Comparison of ENCODE assay signal across 18 cellular contexts in genomic region chr17:69883139-69883538, GRCh38.
"Had no signal": no experiment of that assay in that cellular context is flagged by ENCODE, and none has a peak within 500 bp of the region (broad histone marks: within the 10 kb centered on the region; RNA-seq: fewer than 3 reads in every experiment).

No MANE protein-coding gene starts in this region.

- H3K9ac ChIP-seq: SK-N-SH had no signal

- H3K4me2 ChIP-seq: SK-N-SH had no signal

- H3K27ac ChIP-seq: HL-60, RWPE1 had no signal

- H3K9me3 ChIP-seq: SK-N-SH had no signal

- ATAC-seq: Panc1 had no signal

- DNase-seq: KBM-7, NCI-H1092, NCI-H1105 treated with DMSO at 0.1 percent for 48 hours, NCI-H1417 treated with DMSO at 0.1 percent for 48 hours, NCI-H146, NCI-H1694 treated with DMSO at 0.1 percent for 48 hours, NCI-H1930, NCI-H2081, NCI-H2107, NCI-H2227 treated with DMSO at 0.1 percent for 48 hours, NCI-H524, NCI-H526 treated with DMSO at 0.1 percent for 48 hours, NCI-H774, SHP77, SK-N-SH had no signal
